In genomic region chr7:105521027-105521730, GRCh38 we compare ENCODE assay signal across 8 cellular contexts. TPM values are rescaled to one million over a fixed set of nuclear protein-coding genes. Genes with fewer than 3 reads are reported as not detected.
DNase-seq lines count a peak whose midpoint lies in the region; ATAC-seq and TF ChIP-seq lines count a peak whose summit lies in the region.

No MANE protein-coding gene starts in this region.

- peaks cover 13% of the 10 kb centered on the region for H3K36me3 ChIP-seq in endodermal cell (ENCODE audit: control insufficient read depth, insufficient read depth, low read length)
- H3K36me3 ChIP-seq in mesodermal cell (ENCODE audit: control insufficient read depth, insufficient read depth, low read length), result peaks cover 29% of the 10 kb centered on the region

- H3K36me3 Mint-ChIP-seq in activated CD4-positive, alpha-beta memory T cell treated with anti-CD3 and anti-CD28 coated beads, Interleukin-2, amount 10 ng/mL, durations not matched to agents 7 days and 5 days (ENCODE audit: low read depth), result peaks cover 10% of the 10 kb centered on the region
- peaks cover 21% of the 10 kb centered on the region for H3K36me3 Mint-ChIP-seq in endodermal cell (ENCODE audit: low read depth)

- H3K4me1 ChIP-seq in endodermal cell (ENCODE audit: control insufficient read depth, insufficient read depth, low read length) (no peaks in the 10 kb centered on the region), mesodermal cell (ENCODE audit: control insufficient read depth, insufficient read depth, low read length, poor library complexity, severe bottlenecking) (peaks cover 6% of the 10 kb centered on the region)

- H3K27ac Mint-ChIP-seq in activated CD4-positive, alpha-beta memory T cell treated with anti-CD3 and anti-CD28 coated beads, Interleukin-2, amount 10 ng/mL, durations not matched to agents 7 days and 5 days, result peak overlapping the region; percentile 73
- peak overlapping the region; percentile 98 for H3K27ac Mint-ChIP-seq in endodermal cell

- H3K4me3 ChIP-seq in endodermal cell (ENCODE audit: low read length), result peak overlapping the region; percentile 95
- peak overlapping the region; percentile 82 for H3K4me3 ChIP-seq in mesodermal cell (ENCODE audit: extremely low read depth, insufficient read depth, low read length, poor library complexity, severe bottlenecking)

- H3K4me3 Mint-ChIP-seq in activated CD4-positive, alpha-beta memory T cell treated with anti-CD3 and anti-CD28 coated beads, Interleukin-2, amount 10 ng/mL, durations not matched to agents 7 days and 5 days, result peak overlapping the region; percentile 94
- H3K4me3 Mint-ChIP-seq in endodermal cell, result peak overlapping the region; percentile 94

- DNase-seq in AG20443 (ENCODE audit: low spot score) (peak; percentile 56), NCI-H2196 (lab: John Stamatoyannopoulos, UW; ENCODE audit: unreplicated experiment) (peak; percentile 37), endodermal cell (peak; percentile 78)
- peak; percentile 46 for DNase-seq in activated CD4-positive, alpha-beta memory T cell treated with anti-CD3 and anti-CD28 coated beads, Interleukin-2, amount 10 ng/mL, durations not matched to agents 7 days and 5 days
- peak; percentile 20 to 28 for DNase-seq in stimulated activated CD8-positive, alpha-beta memory T cell treated with anti-CD3 and anti-CD28 coated beads, Interleukin-15, amount 100 ng/mL, for 48 hours (ENCODE audit: low read depth in 2 of 2)

- POLR2A ChIA-PET in activated CD4-positive, alpha-beta memory T cell treated with anti-CD3 and anti-CD28 coated beads, Interleukin-2, amount 10 ng/mL, durations not matched to agents 7 days and 5 days (lab: Charles Lee), result interaction anchor here (0.8 to 3.9 kb wide), 2 partner anchors 11 to 18 kb away, joined by 3 to 27 read pairs; partner anchors contain the start of gene RINT1

- CTCF ChIA-PET in activated CD4-positive, alpha-beta memory T cell treated with anti-CD3 and anti-CD28 coated beads, Interleukin-2, amount 10 ng/mL, durations not matched to agents 7 days and 5 days (lab: Charles Lee), result interaction anchor here (0.6 to 0.7 kb wide), 2 partner anchors 11 to 638 kb away, joined by 3 read pairs; partner anchors contain the start of gene RINT1

- TF ChIP-seq CTCF in endodermal cell (conservative IDR thresholded peaks at IDR 0.05), result no peak

- no peaks in the 10 kb centered on the region for H3K27me3 ChIP-seq in endodermal cell (ENCODE audit: control insufficient read depth, insufficient read depth, low read length, poor library complexity, severe bottlenecking)

- no peaks in the 10 kb centered on the region for H3K9me3 Mint-ChIP-seq in activated CD4-positive, alpha-beta memory T cell treated with anti-CD3 and anti-CD28 coated beads, Interleukin-2, amount 10 ng/mL, durations not matched to agents 7 days and 5 days
- peaks cover 9% of the 10 kb centered on the region for H3K9me3 Mint-ChIP-seq in endodermal cell

- H3K27ac ChIP-seq in endodermal cell (ENCODE audit: low read depth, low read length), result peak overlapping the region; percentile 84
- peak overlapping the region; percentile 89 for H3K27ac ChIP-seq in mesodermal cell (ENCODE audit: low read depth, low read length, severe bottlenecking)

- H3K9ac ChIP-seq in endodermal cell (ENCODE audit: extremely low read depth, low read length, poor library complexity, severe bottlenecking), result peak overlapping the region; percentile 75

- peaks cover 2% of the 10 kb centered on the region for H3K27me3 Mint-ChIP-seq in activated CD4-positive, alpha-beta memory T cell treated with anti-CD3 and anti-CD28 coated beads, Interleukin-2, amount 10 ng/mL, durations not matched to agents 7 days and 5 days
- no peaks in the 10 kb centered on the region for H3K27me3 Mint-ChIP-seq in endodermal cell (ENCODE audit: insufficient read depth)

- WGBS in endodermal cell (ENCODE audit: insufficient coverage in 1 of 2, insufficient read length in 1 of 2), 2 experiments, result 9 to 100% methylated on average over 1 to 25 of the region's 25 CpGs
- 4 to 6% methylated on average over 17 to 22 of the region's 25 CpGs for WGBS in mesodermal cell (ENCODE audit: insufficient coverage in 2 of 2), 2 experiments

- peaks cover 24% of the 10 kb centered on the region for H3K4me1 Mint-ChIP-seq in activated CD4-positive, alpha-beta memory T cell treated with anti-CD3 and anti-CD28 coated beads, Interleukin-2, amount 10 ng/mL, durations not matched to agents 7 days and 5 days
- H3K4me1 Mint-ChIP-seq in endodermal cell, result peaks cover 7% of the 10 kb centered on the region

- peak; percentile 37 for ATAC-seq in GM19023 (IDR thresholded peaks at IDR 0.05; ENCODE audit: unreplicated experiment)
- peak; percentile 33 for ATAC-seq in HG03139 (IDR thresholded peaks at IDR 0.05; ENCODE audit: unreplicated experiment)

- H3K9me3 ChIP-seq in endodermal cell (ENCODE audit: control insufficient read depth, low read length) (peaks cover 7% of the 10 kb centered on the region), mesodermal cell (ENCODE audit: control insufficient read depth, low read length) (no peaks in the 10 kb centered on the region)

RNA-seq across cellular contexts. Expression of gene PUS7, which starts 0.9 kb away (rescaled TPM):
- 1 to 10 TPM; 5.1 to 5.9 TPM for total RNA-seq in activated CD4-positive, alpha-beta memory T cell treated with anti-CD3 and anti-CD28 coated beads, Interleukin-2, amount 10 ng/mL, durations not matched to agents 7 days and 5 days
- total RNA-seq in endodermal cell, result 10 to 100 TPM; 30.0 to 38.7 TPM
- polyA plus RNA-seq in endodermal cell (2013, experiment 1 of 2), result 15.0 TPM
- 14.7 TPM for polyA plus RNA-seq in endodermal cell (2013, experiment 2 of 2)
- 15.3 TPM for polyA plus RNA-seq in mesodermal cell (2013, experiment 1 of 2)
- 15.9 TPM for polyA plus RNA-seq in mesodermal cell (2013, experiment 2 of 2)

RNA-seq across cellular contexts. Expression of gene RINT1, which starts 10.8 kb away (rescaled TPM):
- total RNA-seq in activated CD4-positive, alpha-beta memory T cell treated with anti-CD3 and anti-CD28 coated beads, Interleukin-2, amount 10 ng/mL, durations not matched to agents 7 days and 5 days, result 10 to 100 TPM; 20.5 to 21.9 TPM
- 10 to 100 TPM; 21.0 to 26.0 TPM for total RNA-seq in endodermal cell
- polyA plus RNA-seq in endodermal cell (2013, experiment 1 of 2), result 20.3 TPM
- polyA plus RNA-seq in endodermal cell (2013, experiment 2 of 2), result 18.9 TPM
- 25.1 TPM for polyA plus RNA-seq in mesodermal cell (2013, experiment 1 of 2)
- polyA plus RNA-seq in mesodermal cell (2013, experiment 2 of 2), result 24.3 TPM

Comparison
In these comparisons a context has a peak if more than half of its experiments do, and no peak if none do; other contexts are left out.
1. Peak in every context shown above with its lines: DNase-seq, ATAC-seq, H3K4me3 ChIP-seq and H3K27ac ChIP-seq.
2. DNase-seq: peak in every context shown above with its lines; median percentile 78 in endodermal cell; 56 in AG20443; 46 in activated CD4-positive, alpha-beta memory T cell treated with anti-CD3 and anti-CD28 coated beads, Interleukin-2, amount 10 ng/mL, durations not matched to agents 7 days and 5 days; 37 in NCI-H2196; 24 in stimulated activated CD8-positive, alpha-beta memory T cell treated with anti-CD3 and anti-CD28 coated beads, Interleukin-15, amount 100 ng/mL, for 48 hours.
3. RNA of gene PUS7, which starts 0.9 kb away (total RNA-seq): 30.0 to 38.7 TPM in endodermal cell; 5.1 to 5.9 TPM in activated CD4-positive, alpha-beta memory T cell treated with anti-CD3 and anti-CD28 coated beads, Interleukin-2, amount 10 ng/mL, durations not matched to agents 7 days and 5 days; every median in the first group is over 4 times any median in the second.